Comparison of ENCODE assay signal across 23 cellular contexts in genomic region chr12:45623221-45623620, GRCh38.
"Had no signal": no experiment of that assay in that cellular context is flagged by ENCODE, and none has a peak within 500 bp of the region (broad histone marks: within the 10 kb centered on the region; RNA-seq: fewer than 3 reads in every experiment).

No MANE protein-coding gene starts in this region.

- H3K4me3 ChIP-seq: MG63, SJSA1, SK-N-MC had no signal

- H3K9me3 ChIP-seq: SJSA1 had no signal

- DNase-seq: IMR-90, Karpas-422, KG1, MG63, NCI-H1092 treated with DMSO at 0.1 percent for 48 hours, NCI-H1436, NCI-H187, NCI-H2029, NCI-H2081 treated with DMSO at 0.1 percent for 48 hours, NCI-H2171, NCI-H226, NCI-H446, NCI-H510A, NCI-H524 treated with DMSO at 0.1 percent for 48 hours, NCI-H69, NCI-H774, Right ventricle myocardium superior, RPMI8226, SIG-M5 had no signal

- H3K4me1 ChIP-seq: SJSA1 had no signal

- FAIRE-seq: HepG2, RCC 7860 had no signal

- ATAC-seq: HepG2 had no signal

- H3K36me3 ChIP-seq: MG63, SJSA1 had no signal

- H3K27ac ChIP-seq: SJSA1, SK-N-MC had no signal

- H3K27me3 ChIP-seq: MG63 had no signal
